ENCODE assay signal across 1 cellular context in genomic region chr17:76146053-76146875, GRCh38.
TF ChIP-seq lines count a peak whose summit lies in the region.

No MANE protein-coding gene starts in this region.

TF ChIP-seq in H1, 55 proteins besides CTCF, POLR2A, EP300 and RAD21:
- TF ChIP-seq KDM1A (IDR thresholded peaks at IDR 0.05; ENCODE audit: borderline replicate concordance, low read length) (no peak), RBBP5 (IDR thresholded peaks at IDR 0.05; ENCODE audit: borderline replicate concordance, low read depth, low read length) (no peak), JUND (IDR thresholded peaks at IDR 0.05; ENCODE audit: low read length) (no peak), NRF1 (IDR thresholded peaks at IDR 0.05; ENCODE audit: low read depth, low read length) (no peak), TCF12 (IDR thresholded peaks at IDR 0.05; ENCODE audit: low read depth, low read length) (no peak), EZH2 (IDR thresholded peaks at IDR 0.05; ENCODE audit: low read depth, low read length, severe bottlenecking) (no peak), EGR1 (IDR thresholded peaks at IDR 0.05; ENCODE audit: borderline replicate concordance, low read depth, low read length) (no peak), SUZ12 (IDR thresholded peaks at IDR 0.05; ENCODE audit: low read length) (no peak), GTF2F1 (IDR thresholded peaks at IDR 0.05; ENCODE audit: borderline replicate concordance, low read depth, low read length) (no peak), PHF8 (conservative IDR thresholded peaks at IDR 0.05; ENCODE audit: low read depth, low read length) (no peak), E2F6 (IDR thresholded peaks at IDR 0.05) (no peak), CREB1 (IDR thresholded peaks at IDR 0.05) (no peak), CBX8 (IDR thresholded peaks at IDR 0.05; ENCODE audit: borderline replicate concordance, low read depth, low read length) (no peak)
TF ChIP-seq in H1: peak in this region for 0.
